Comparison of ENCODE assay signal across 8 cellular contexts in genomic region chr12:120495723-120496352, GRCh38. TPM values are rescaled to one million over a fixed set of nuclear protein-coding genes. Genes with fewer than 3 reads are reported as not detected.
DNase-seq lines count a peak whose midpoint lies in the region; ATAC-seq and TF ChIP-seq lines count a peak whose summit lies in the region.

TSS of gene DYNLL1 (plus strand) at chr12:120496113. CDS start at chr12:120496422, 309 bp downstream.

- H3K36me3 Mint-ChIP-seq in T-helper 1 cell treated with Interleukin-12 subunit alpha and Interleukin-12 subunit beta and Interleukin-4 antibody, amounts not matched to agents 30 μg/mL and 1 μg/mL, for 36 hours (ENCODE audit: low read depth): peaks cover 33% of the 10 kb centered on the region

- intact Hi-C loops in left ventricle myocardium inferior (cut with micrococcal nuclease) (no loop called here), prostate gland (cut with DNase I) (loop anchor here (10.0 kb wide), 1 partner anchor 69 kb away; no protein-coding TSS in a partner anchor)

- no peaks in the 10 kb centered on the region for H3K27me3 ChIP-seq in left ventricle myocardium inferior (ENCODE audit: low read depth)
- no peaks in the 10 kb centered on the region for H3K27me3 ChIP-seq in prostate gland (replicated peaks; ENCODE audit: insufficient read depth)

- peak; percentile 86 for ATAC-seq in HG02884 (IDR thresholded peaks at IDR 0.05; ENCODE audit: unreplicated experiment)

- DNase-seq in GM13977 (ENCODE audit: low spot score) (peak; percentile 98), NCI-H1694 (lab: John Stamatoyannopoulos, UW) (peak; percentile 92), amniotic stem cell (lab: John Stamatoyannopoulos, UW) (peak; percentile 95), left ventricle myocardium inferior (peak; percentile 97), prostate gland (ENCODE audit: low spot score) (peak; percentile 96)

- H3K36me3 ChIP-seq in left ventricle myocardium inferior: peaks cover 22% of the 10 kb centered on the region
- no peaks in the 10 kb centered on the region for H3K36me3 ChIP-seq in prostate gland
- H3K36me3 ChIP-seq in urinary bladder (ENCODE audit: insufficient read depth): no peaks in the 10 kb centered on the region

- WGBS in prostate gland: 0% methylated on average over 47 of the region's 51 CpGs
- under 1% methylated on average over 51 of the region's 51 CpGs for WGBS in urinary bladder

- H3K9me3 Mint-ChIP-seq in T-helper 1 cell treated with Interleukin-12 subunit alpha and Interleukin-12 subunit beta and Interleukin-4 antibody, amounts not matched to agents 30 μg/mL and 1 μg/mL, for 36 hours: no peaks in the 10 kb centered on the region

- H3K4me1 ChIP-seq in left ventricle myocardium inferior (peaks cover 44% of the 10 kb centered on the region), prostate gland (replicated peaks) (no peaks in the 10 kb centered on the region), urinary bladder (ENCODE audit: insufficient read depth) (peaks cover 1% of the 10 kb centered on the region)

- H3K4me1 Mint-ChIP-seq in T-helper 1 cell treated with Interleukin-12 subunit alpha and Interleukin-12 subunit beta and Interleukin-4 antibody, amounts not matched to agents 30 μg/mL and 1 μg/mL, for 36 hours (ENCODE audit: low read depth): peaks cover 37% of the 10 kb centered on the region

- no peak for TF ChIP-seq CTCF in GM13977 (IDR thresholded peaks at IDR 0.05; ENCODE audit: extremely low read depth, insufficient read depth, missing control alignments)
- peak; percentile 15 for TF ChIP-seq CTCF in left ventricle myocardium inferior (IDR thresholded peaks at IDR 0.05; ENCODE audit: borderline replicate concordance)
- peak in 3 of 4 experiments; percentile 5 to 55 (median 30) for TF ChIP-seq CTCF in prostate gland (IDR thresholded peaks at IDR 0.05)

- H3K9me3 ChIP-seq in left ventricle myocardium inferior (replicated peaks): no peaks in the 10 kb centered on the region
- no peaks in the 10 kb centered on the region for H3K9me3 ChIP-seq in prostate gland

- in situ Hi-C loops in GM13977 (cut with MboI; ENCODE audit: low pct_unique_long_range_greater_than_20kb, low sequenced_read_pairs, unreplicated experiment): no loop called here

- H3K27ac Mint-ChIP-seq in T-helper 1 cell treated with Interleukin-12 subunit alpha and Interleukin-12 subunit beta and Interleukin-4 antibody, amounts not matched to agents 30 μg/mL and 1 μg/mL, for 36 hours: peak within 1 kb of the TSS; percentile 85

- peak; percentile 83 for TF ChIP-seq POLR2A in prostate gland (IDR thresholded peaks at IDR 0.05)

- H3K4me3 ChIP-seq in left ventricle myocardium inferior (peak within 1 kb of the TSS; percentile 99), prostate gland (peak within 1 kb of the TSS; percentile 75 to 84), urinary bladder (ENCODE audit: low read depth, low read length) (peak within 1 kb of the TSS; percentile 90)

- peak within 1 kb of the TSS; percentile 97 for H3K4me3 Mint-ChIP-seq in T-helper 1 cell treated with Interleukin-12 subunit alpha and Interleukin-12 subunit beta and Interleukin-4 antibody, amounts not matched to agents 30 μg/mL and 1 μg/mL, for 36 hours

- no peaks in the 10 kb centered on the region for H3K27me3 Mint-ChIP-seq in T-helper 1 cell treated with Interleukin-12 subunit alpha and Interleukin-12 subunit beta and Interleukin-4 antibody, amounts not matched to agents 30 μg/mL and 1 μg/mL, for 36 hours (ENCODE audit: low read depth)

- H3K27ac ChIP-seq in left ventricle myocardium inferior (replicated peaks): peak within 1 kb of the TSS; percentile 92
- peak within 1 kb of the TSS; percentile 91 to 92 for H3K27ac ChIP-seq in prostate gland
- H3K27ac ChIP-seq in urinary bladder (ENCODE audit: low read depth): peak within 1 kb of the TSS; percentile 78

RNA-seq across cellular contexts. Expression of gene DYNLL1, which starts in this region (rescaled TPM):
- total RNA-seq in left ventricle myocardium inferior (175 TPM), prostate gland (100 to 1,000 TPM; 166 to 303 TPM), urinary bladder (247 TPM)
- polyA plus RNA-seq in urinary bladder: 458 TPM

Comparison
In these comparisons a context has a peak if more than half of its experiments do, and no peak if none do; other contexts are left out.
1. Peak in every context shown above with its lines: DNase-seq, ATAC-seq, H3K4me3 ChIP-seq and H3K27ac ChIP-seq.